1 cellular context compared by ENCODE assay signal in the genomic region with DNA sequence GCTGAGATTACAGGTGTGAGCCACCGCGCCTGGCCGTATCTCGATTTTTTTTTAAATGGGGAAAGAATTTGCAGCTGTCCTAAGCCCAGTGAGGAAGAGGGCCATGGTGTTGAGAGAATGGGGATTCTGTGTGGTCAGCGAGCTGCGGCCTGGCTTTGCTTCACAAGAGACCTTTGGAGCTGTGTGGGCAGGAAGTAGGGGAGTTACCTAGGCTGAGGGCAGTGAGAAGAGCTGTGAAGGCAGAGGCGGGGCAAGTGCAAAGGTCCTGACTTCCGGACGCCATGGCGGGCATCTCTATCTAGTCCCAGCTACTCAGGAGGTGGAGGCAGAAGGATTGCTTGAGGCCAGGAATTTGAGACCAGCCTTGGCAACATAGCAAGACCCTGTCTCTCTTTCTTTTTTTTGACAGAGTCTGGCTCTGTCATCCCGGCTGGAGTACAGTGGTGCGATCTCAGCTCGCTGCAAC.
TF ChIP-seq lines count a peak whose summit lies in the region.

No MANE protein-coding gene starts in this region.

TF ChIP-seq in HepG2, 621 proteins besides CTCF, POLR2A, EP300 and RAD21 (continued from another document and continues in another):
- TF ChIP-seq, protein P1, sequence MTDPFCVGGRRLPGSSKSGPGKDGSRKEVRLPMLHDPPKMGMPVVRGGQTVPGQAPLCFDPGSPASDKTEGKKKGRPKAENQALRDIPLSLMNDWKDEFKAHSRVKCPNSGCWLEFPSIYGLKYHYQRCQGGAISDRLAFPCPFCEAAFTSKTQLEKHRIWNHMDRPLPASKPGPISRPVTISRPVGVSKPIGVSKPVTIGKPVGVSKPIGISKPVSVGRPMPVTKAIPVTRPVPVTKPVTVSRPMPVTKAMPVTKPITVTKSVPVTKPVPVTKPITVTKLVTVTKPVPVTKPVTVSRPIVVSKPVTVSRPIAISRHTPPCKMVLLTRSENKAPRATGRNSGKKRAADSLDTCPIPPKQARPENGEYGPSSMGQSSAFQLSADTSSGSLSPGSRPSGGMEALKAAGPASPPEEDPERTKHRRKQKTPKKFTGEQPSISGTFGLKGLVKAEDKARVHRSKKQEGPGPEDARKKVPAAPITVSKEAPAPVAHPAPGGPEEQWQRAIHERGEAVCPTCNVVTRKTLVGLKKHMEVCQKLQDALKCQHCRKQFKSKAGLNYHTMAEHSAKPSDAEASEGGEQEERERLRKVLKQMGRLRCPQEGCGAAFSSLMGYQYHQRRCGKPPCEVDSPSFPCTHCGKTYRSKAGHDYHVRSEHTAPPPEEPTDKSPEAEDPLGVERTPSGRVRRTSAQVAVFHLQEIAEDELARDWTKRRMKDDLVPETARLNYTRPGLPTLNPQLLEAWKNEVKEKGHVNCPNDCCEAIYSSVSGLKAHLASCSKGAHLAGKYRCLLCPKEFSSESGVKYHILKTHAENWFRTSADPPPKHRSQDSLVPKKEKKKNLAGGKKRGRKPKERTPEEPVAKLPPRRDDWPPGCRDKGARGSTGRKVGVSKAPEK (CRISPR knock-in tag; IDR thresholded peaks at IDR 0.05; ENCODE audit: borderline replicate concordance) = no peak
- TF ChIP-seq MZF1 (CRISPR knock-in tag; IDR thresholded peaks at IDR 0.05; ENCODE audit: borderline replicate concordance) = no peak
- no peak for TF ChIP-seq ZBTB7B (CRISPR knock-in tag; IDR thresholded peaks at IDR 0.05)
- TF ChIP-seq, protein P2, sequence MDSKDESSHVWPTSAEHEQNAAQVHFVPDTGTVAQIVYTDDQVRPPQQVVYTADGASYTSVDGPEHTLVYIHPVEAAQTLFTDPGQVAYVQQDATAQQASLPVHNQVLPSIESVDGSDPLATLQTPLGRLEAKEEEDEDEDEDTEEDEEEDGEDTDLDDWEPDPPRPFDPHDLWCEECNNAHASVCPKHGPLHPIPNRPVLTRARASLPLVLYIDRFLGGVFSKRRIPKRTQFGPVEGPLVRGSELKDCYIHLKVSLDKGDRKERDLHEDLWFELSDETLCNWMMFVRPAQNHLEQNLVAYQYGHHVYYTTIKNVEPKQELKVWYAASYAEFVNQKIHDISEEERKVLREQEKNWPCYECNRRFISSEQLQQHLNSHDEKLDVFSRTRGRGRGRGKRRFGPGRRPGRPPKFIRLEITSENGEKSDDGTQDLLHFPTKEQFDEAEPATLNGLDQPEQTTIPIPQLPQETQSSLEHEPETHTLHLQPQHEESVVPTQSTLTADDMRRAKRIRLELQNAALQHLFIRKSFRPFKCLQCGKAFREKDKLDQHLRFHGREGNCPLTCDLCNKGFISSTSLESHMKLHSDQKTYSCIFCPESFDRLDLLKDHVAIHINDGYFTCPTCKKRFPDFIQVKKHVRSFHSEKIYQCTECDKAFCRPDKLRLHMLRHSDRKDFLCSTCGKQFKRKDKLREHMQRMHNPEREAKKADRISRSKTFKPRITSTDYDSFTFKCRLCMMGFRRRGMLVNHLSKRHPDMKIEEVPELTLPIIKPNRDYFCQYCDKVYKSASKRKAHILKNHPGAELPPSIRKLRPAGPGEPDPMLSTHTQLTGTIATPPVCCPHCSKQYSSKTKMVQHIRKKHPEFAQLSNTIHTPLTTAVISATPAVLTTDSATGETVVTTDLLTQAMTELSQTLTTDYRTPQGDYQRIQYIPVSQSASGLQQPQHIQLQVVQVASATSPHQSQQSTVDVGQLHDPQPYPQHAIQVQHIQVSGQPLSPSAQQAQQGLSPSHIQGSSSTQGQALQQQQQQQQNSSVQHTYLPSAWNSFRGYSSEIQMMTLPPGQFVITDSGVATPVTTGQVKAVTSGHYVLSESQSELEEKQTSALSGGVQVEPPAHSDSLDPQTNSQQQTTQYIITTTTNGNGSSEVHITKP (CRISPR knock-in tag; IDR thresholded peaks at IDR 0.05; ENCODE audit: low read depth) = peak; percentile 69; the same call in 1 of the 2 replicates
- TF ChIP-seq ZNF644 (CRISPR knock-in tag; IDR thresholded peaks at IDR 0.05; ENCODE audit: low read depth) = 0 out of 2 replicates have a peak, but pooled peaks have one; percentile 7
- no peak for TF ChIP-seq ARNT2 (CRISPR knock-in tag; IDR thresholded peaks at IDR 0.05; ENCODE audit: low read depth)
- no peak for TF ChIP-seq ZNF775 (CRISPR knock-in tag; IDR thresholded peaks at IDR 0.05; ENCODE audit: borderline replicate concordance)
- TF ChIP-seq, protein P3, sequence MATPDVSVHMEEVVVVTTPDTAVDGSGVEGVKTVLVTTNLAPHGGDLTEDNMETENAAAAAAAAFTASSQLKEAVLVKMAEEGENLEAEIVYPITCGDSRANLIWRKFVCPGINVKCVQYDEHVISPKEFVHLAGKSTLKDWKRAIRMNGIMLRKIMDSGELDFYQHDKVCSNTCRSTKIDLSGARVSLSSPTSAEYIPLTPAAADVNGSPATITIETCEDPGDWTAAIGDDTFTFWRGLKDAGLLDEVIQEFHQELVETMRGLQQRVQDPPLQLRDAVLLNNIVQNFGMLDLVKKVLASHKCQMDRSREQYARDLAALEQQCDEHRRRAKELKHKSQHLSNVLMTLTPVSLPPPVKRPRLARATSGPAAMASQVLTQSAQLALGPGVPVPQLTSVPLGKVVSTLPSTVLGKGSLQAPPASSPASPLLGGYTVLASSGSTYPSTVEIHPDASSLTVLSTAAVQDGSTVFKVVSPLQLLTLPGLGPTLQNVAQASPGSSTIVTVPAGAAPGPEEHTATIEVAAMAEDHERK (CRISPR knock-in tag; IDR thresholded peaks at IDR 0.05; ENCODE audit: low read depth) = no peak
- no peak for TF ChIP-seq HOXD1 (CRISPR knock-in tag; IDR thresholded peaks at IDR 0.05)
- TF ChIP-seq, protein P4, sequence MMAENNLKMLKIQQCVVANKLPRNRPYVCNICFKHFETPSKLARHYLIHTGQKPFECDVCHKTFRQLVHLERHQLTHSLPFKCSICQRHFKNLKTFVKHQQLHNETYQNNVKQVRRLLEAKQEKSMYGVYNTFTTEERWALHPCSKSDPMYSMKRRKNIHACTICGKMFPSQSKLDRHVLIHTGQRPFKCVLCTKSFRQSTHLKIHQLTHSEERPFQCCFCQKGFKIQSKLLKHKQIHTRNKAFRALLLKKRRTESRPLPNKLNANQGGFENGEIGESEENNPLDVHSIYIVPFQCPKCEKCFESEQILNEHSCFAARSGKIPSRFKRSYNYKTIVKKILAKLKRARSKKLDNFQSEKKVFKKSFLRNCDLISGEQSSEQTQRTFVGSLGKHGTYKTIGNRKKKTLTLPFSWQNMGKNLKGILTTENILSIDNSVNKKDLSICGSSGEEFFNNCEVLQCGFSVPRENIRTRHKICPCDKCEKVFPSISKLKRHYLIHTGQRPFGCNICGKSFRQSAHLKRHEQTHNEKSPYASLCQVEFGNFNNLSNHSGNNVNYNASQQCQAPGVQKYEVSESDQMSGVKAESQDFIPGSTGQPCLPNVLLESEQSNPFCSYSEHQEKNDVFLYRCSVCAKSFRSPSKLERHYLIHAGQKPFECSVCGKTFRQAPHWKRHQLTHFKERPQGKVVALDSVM (CRISPR knock-in tag; IDR thresholded peaks at IDR 0.05) = peak; percentile 91
- no peak for TF ChIP-seq MLLT10 (CRISPR knock-in tag; IDR thresholded peaks at IDR 0.05)
- no peak for TF ChIP-seq ZNF430 (CRISPR knock-in tag; IDR thresholded peaks at IDR 0.05)
- no peak for TF ChIP-seq NFE2L1 (CRISPR knock-in tag; IDR thresholded peaks at IDR 0.05; ENCODE audit: borderline replicate concordance)
- TF ChIP-seq, protein P5, sequence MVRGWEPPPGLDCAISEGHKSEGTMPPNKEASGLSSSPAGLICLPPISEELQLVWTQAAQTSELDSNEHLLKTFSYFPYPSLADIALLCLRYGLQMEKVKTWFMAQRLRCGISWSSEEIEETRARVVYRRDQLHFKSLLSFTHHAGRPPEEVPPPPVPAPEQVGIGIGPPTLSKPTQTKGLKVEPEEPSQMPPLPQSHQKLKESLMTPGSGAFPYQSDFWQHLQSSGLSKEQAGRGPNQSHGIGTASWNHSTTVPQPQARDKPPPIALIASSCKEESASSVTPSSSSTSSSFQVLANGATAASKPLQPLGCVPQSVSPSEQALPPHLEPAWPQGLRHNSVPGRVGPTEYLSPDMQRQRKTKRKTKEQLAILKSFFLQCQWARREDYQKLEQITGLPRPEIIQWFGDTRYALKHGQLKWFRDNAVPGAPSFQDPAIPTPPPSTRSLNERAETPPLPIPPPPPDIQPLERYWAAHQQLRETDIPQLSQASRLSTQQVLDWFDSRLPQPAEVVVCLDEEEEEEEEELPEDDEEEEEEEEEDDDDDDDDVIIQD (CRISPR knock-in tag; IDR thresholded peaks at IDR 0.05; ENCODE audit: low read depth) = no peak
- TF ChIP-seq, protein P6, sequence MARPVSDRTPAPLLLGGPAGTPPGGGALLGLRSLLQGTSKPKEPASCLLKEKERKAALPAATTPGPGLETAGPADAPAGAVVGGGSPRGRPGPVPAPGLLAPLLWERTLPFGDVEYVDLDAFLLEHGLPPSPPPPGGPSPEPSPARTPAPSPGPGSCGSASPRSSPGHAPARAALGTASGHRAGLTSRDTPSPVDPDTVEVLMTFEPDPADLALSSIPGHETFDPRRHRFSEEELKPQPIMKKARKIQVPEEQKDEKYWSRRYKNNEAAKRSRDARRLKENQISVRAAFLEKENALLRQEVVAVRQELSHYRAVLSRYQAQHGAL (CRISPR knock-in tag; IDR thresholded peaks at IDR 0.05; ENCODE audit: not compliant biosample characterization) = no peak
- TF ChIP-seq ETV6 (CRISPR knock-in tag; conservative IDR thresholded peaks at IDR 0.05) = no peak
- no peak for TF ChIP-seq ZNF737 (CRISPR knock-in tag; IDR thresholded peaks at IDR 0.05; ENCODE audit: borderline replicate concordance)
- no peak for TF ChIP-seq ZNF792 (CRISPR knock-in tag; IDR thresholded peaks at IDR 0.05)
- TF ChIP-seq, protein P7, sequence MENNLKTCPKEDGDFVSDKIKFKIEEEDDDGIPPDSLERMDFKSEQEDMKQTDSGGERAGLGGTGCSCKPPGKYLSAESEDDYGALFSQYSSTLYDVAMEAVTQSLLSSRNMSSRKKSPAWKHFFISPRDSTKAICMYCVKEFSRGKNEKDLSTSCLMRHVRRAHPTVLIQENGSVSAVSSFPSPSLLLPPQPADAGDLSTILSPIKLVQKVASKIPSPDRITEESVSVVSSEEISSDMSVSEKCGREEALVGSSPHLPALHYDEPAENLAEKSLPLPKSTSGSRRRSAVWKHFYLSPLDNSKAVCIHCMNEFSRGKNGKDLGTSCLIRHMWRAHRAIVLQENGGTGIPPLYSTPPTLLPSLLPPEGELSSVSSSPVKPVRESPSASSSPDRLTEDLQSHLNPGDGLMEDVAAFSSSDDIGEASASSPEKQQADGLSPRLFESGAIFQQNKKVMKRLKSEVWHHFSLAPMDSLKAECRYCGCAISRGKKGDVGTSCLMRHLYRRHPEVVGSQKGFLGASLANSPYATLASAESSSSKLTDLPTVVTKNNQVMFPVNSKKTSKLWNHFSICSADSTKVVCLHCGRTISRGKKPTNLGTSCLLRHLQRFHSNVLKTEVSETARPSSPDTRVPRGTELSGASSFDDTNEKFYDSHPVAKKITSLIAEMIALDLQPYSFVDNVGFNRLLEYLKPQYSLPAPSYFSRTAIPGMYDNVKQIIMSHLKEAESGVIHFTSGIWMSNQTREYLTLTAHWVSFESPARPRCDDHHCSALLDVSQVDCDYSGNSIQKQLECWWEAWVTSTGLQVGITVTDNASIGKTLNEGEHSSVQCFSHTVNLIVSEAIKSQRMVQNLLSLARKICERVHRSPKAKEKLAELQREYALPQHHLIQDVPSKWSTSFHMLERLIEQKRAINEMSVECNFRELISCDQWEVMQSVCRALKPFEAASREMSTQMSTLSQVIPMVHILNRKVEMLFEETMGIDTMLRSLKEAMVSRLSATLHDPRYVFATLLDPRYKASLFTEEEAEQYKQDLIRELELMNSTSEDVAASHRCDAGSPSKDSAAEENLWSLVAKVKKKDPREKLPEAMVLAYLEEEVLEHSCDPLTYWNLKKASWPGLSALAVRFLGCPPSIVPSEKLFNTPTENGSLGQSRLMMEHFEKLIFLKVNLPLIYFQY (CRISPR knock-in tag; IDR thresholded peaks at IDR 0.05; ENCODE audit: borderline replicate concordance) = no peak
- TF ChIP-seq, protein P8, sequence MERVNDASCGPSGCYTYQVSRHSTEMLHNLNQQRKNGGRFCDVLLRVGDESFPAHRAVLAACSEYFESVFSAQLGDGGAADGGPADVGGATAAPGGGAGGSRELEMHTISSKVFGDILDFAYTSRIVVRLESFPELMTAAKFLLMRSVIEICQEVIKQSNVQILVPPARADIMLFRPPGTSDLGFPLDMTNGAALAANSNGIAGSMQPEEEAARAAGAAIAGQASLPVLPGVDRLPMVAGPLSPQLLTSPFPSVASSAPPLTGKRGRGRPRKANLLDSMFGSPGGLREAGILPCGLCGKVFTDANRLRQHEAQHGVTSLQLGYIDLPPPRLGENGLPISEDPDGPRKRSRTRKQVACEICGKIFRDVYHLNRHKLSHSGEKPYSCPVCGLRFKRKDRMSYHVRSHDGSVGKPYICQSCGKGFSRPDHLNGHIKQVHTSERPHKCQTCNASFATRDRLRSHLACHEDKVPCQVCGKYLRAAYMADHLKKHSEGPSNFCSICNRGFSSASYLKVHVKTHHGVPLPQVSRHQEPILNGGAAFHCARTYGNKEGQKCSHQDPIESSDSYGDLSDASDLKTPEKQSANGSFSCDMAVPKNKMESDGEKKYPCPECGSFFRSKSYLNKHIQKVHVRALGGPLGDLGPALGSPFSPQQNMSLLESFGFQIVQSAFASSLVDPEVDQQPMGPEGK (CRISPR knock-in tag; IDR thresholded peaks at IDR 0.05) = peak; percentile 31; the same call in 1 of the 2 replicates
- TF ChIP-seq SATB2 (CRISPR knock-in tag; IDR thresholded peaks at IDR 0.05) = no peak
- TF ChIP-seq, protein P9, sequence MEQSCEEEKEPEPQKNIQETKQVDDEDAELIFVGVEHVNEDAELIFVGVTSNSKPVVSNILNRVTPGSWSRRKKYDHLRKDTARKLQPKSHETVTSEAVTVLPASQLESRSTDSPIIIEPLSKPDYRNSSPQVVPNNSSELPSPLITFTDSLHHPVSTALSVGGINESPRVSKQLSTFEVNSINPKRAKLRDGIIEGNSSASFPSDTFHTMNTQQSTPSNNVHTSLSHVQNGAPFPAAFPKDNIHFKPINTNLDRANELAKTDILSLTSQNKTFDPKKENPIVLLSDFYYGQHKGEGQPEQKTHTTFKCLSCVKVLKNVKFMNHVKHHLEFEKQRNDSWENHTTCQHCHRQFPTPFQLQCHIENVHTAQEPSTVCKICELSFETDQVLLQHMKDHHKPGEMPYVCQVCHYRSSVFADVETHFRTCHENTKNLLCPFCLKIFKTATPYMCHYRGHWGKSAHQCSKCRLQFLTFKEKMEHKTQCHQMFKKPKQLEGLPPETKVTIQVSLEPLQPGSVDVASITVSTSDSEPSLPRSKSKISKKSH (CRISPR knock-in tag; IDR thresholded peaks at IDR 0.05; ENCODE audit: borderline replicate concordance) = no peak
- TF ChIP-seq, protein P10, sequence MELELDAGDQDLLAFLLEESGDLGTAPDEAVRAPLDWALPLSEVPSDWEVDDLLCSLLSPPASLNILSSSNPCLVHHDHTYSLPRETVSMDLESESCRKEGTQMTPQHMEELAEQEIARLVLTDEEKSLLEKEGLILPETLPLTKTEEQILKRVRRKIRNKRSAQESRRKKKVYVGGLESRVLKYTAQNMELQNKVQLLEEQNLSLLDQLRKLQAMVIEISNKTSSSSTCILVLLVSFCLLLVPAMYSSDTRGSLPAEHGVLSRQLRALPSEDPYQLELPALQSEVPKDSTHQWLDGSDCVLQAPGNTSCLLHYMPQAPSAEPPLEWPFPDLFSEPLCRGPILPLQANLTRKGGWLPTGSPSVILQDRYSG (CRISPR knock-in tag; IDR thresholded peaks at IDR 0.05) = no peak
- TF ChIP-seq ZFP36L1 (CRISPR knock-in tag; IDR thresholded peaks at IDR 0.05) = no peak
- TF ChIP-seq ZNF253 (CRISPR knock-in tag; IDR thresholded peaks at IDR 0.05; ENCODE audit: borderline replicate concordance) = no peak
- TF ChIP-seq ARNTL (CRISPR knock-in tag; IDR thresholded peaks at IDR 0.05) = no peak
- no peak for TF ChIP-seq AKAP8 (CRISPR knock-in tag; IDR thresholded peaks at IDR 0.05)
- peak; percentile 87 for TF ChIP-seq HOXA3 (CRISPR knock-in tag; IDR thresholded peaks at IDR 0.05)
